ENCODE assay signal across 29 cellular contexts in the genomic region with DNA sequence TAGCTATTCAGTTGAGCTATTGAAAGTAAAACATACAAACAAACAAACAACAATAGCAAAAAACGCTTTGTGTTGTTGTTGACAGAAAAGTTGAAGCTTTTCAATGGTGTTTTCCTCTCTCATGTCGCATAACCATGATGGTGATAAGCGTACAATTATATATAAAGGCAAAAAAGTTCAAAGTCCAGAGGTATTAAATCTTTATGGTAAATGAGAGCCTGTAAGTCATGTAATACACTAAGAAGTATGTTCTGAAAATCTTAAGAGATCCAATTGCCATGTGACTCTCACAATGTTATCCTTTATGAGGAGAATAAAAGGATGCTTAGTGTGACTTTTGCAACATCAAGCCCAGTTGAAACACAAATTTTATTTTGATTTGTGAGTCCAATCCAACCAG.
"Had no signal": no experiment of that assay in that cellular context is flagged by ENCODE, and none has a peak within 500 bp of the region (broad histone marks: within the 10 kb centered on the region; RNA-seq: fewer than 3 reads in every experiment).

No MANE protein-coding gene starts in this region.

- H3K4me3 Mint-ChIP-seq: activated CD4-positive, alpha-beta memory T cell treated with anti-CD3 and anti-CD28 coated beads, Interleukin-2, amount 10 ng/mL, durations not matched to agents 7 days and 5 days; activated CD8-positive, alpha-beta memory T cell treated with anti-CD3 and anti-CD28 coated beads, Interleukin-2, amount 10 ng/mL, durations not matched to agents 7 days and 5 days; activated naive CD4-positive, alpha-beta T cell treated with anti-CD3 and anti-CD28 coated beads, Interleukin-2, amount 10 ng/mL, durations not matched to agents 7 days and 5 days; activated naive CD8-positive, alpha-beta T cell; activated naive CD8-positive, alpha-beta T cell treated with anti-CD3 and anti-CD28 coated beads, Interleukin-2, amount 50 U/mL, for 24 hours had no signal

- H3K9me3 Mint-ChIP-seq: activated CD4-positive, alpha-beta memory T cell treated with anti-CD3 and anti-CD28 coated beads, Interleukin-2, amount 10 ng/mL, durations not matched to agents 7 days and 5 days; activated naive CD4-positive, alpha-beta T cell treated with anti-CD3 and anti-CD28 coated beads, Interleukin-2, amount 10 ng/mL, durations not matched to agents 7 days and 5 days; activated naive CD8-positive, alpha-beta T cell treated with anti-CD3 and anti-CD28 coated beads, Interleukin-2, amount 50 U/mL, for 24 hours had no signal

- H3K4me3 ChIP-seq: cardiac muscle cell had no signal

- H3K36me3 Mint-ChIP-seq: activated CD8-positive, alpha-beta memory T cell treated with anti-CD3 and anti-CD28 coated beads, Interleukin-2, amount 10 ng/mL, durations not matched to agents 7 days and 5 days; activated naive CD4-positive, alpha-beta T cell treated with anti-CD3 and anti-CD28 coated beads, Interleukin-2, amount 10 ng/mL, durations not matched to agents 7 days and 5 days; activated naive CD8-positive, alpha-beta T cell had no signal

- H3K36me3 ChIP-seq: cardiac muscle cell, WERI-Rb-1 had no signal

- DNase-seq: activated CD4-positive, alpha-beta memory T cell treated with anti-CD3 and anti-CD28 coated beads, Interleukin-2, amount 10 ng/mL, durations not matched to agents 7 days and 5 days; activated CD4-positive, alpha-beta T cell treated with anti-CD3 and anti-CD28 coated beads for 1 hour; activated CD4-positive, alpha-beta T cell treated with anti-CD3 and anti-CD28 coated beads for 48 hours; activated CD4-positive, CD25-positive, alpha-beta regulatory T cell; activated CD8-positive, alpha-beta memory T cell treated with anti-CD3 and anti-CD28 coated beads for 24 hours; activated CD8-positive, alpha-beta memory T cell treated with anti-CD3 and anti-CD28 coated beads, Interleukin-2, amount 10 ng/mL, durations not matched to agents 7 days and 5 days; activated CD8-positive, alpha-beta memory T cell treated with anti-CD3 and anti-CD28 coated beads, Interleukin-2, amount 50 U/mL, for 48 hours; activated effector memory CD4-positive, alpha-beta T cell treated with Interleukin-2 at 50 U/mL for 16 hours; activated naive CD4-positive, alpha-beta T cell treated with anti-CD3 and anti-CD28 coated beads, Interleukin-2, amount 10 ng/mL, durations not matched to agents 7 days and 5 days; activated naive CD8-positive, alpha-beta T cell treated with anti-CD3 and anti-CD28 coated beads, Interleukin-2, amount 50 U/mL, for 24 hours; activated T-cell treated with anti-CD3 and anti-CD28 coated beads, Interleukin-2, amount 50 U/mL, for 48 hours; Karpas-422; KBM-7; NCI-H1105; NCI-H1436; NCI-H1694; NCI-H2029; NCI-H345; NCI-H510A; NCI-H748 treated with DMSO at 0.1 percent for 48 hours; NK-92 treated with Interleukin-12 subunit alpha and Interleukin-12 subunit beta, amount 100 ng/mL, for 24 hours; Right ventricle myocardium superior; SW 1271; T-helper 1 cell; T-helper 2 cell; T-helper 9 cell; WERI-Rb-1 had no signal

- H3K27ac ChIP-seq: cardiac muscle cell, WERI-Rb-1 had no signal

- H3K27me3 Mint-ChIP-seq: activated CD4-positive, alpha-beta memory T cell treated with anti-CD3 and anti-CD28 coated beads, Interleukin-2, amount 10 ng/mL, durations not matched to agents 7 days and 5 days; activated CD8-positive, alpha-beta memory T cell treated with anti-CD3 and anti-CD28 coated beads, Interleukin-2, amount 10 ng/mL, durations not matched to agents 7 days and 5 days; activated naive CD4-positive, alpha-beta T cell treated with anti-CD3 and anti-CD28 coated beads, Interleukin-2, amount 10 ng/mL, durations not matched to agents 7 days and 5 days; activated naive CD8-positive, alpha-beta T cell; activated naive CD8-positive, alpha-beta T cell treated with anti-CD3 and anti-CD28 coated beads, Interleukin-2, amount 50 U/mL, for 24 hours had no signal

- H3K27me3 ChIP-seq: cardiac muscle cell had no signal

- H3K27ac Mint-ChIP-seq: activated CD4-positive, alpha-beta memory T cell treated with anti-CD3 and anti-CD28 coated beads, Interleukin-2, amount 10 ng/mL, durations not matched to agents 7 days and 5 days; activated CD8-positive, alpha-beta memory T cell treated with anti-CD3 and anti-CD28 coated beads, Interleukin-2, amount 10 ng/mL, durations not matched to agents 7 days and 5 days; activated naive CD4-positive, alpha-beta T cell treated with anti-CD3 and anti-CD28 coated beads, Interleukin-2, amount 10 ng/mL, durations not matched to agents 7 days and 5 days; activated naive CD8-positive, alpha-beta T cell; activated naive CD8-positive, alpha-beta T cell treated with anti-CD3 and anti-CD28 coated beads, Interleukin-2, amount 50 U/mL, for 24 hours had no signal

- H3K4me1 Mint-ChIP-seq: activated CD4-positive, alpha-beta memory T cell treated with anti-CD3 and anti-CD28 coated beads, Interleukin-2, amount 10 ng/mL, durations not matched to agents 7 days and 5 days; activated CD8-positive, alpha-beta memory T cell treated with anti-CD3 and anti-CD28 coated beads, Interleukin-2, amount 10 ng/mL, durations not matched to agents 7 days and 5 days; activated naive CD4-positive, alpha-beta T cell treated with anti-CD3 and anti-CD28 coated beads, Interleukin-2, amount 10 ng/mL, durations not matched to agents 7 days and 5 days; activated naive CD8-positive, alpha-beta T cell treated with anti-CD3 and anti-CD28 coated beads, Interleukin-2, amount 50 U/mL, for 24 hours had no signal

- ATAC-seq: activated CD8-positive, alpha-beta memory T cell treated with anti-CD3 and anti-CD28 coated beads, Interleukin-2, amount 10 ng/mL, durations not matched to agents 7 days and 5 days; activated naive CD8-positive, alpha-beta T cell treated with anti-CD3 and anti-CD28 coated beads, Interleukin-2, amount 50 U/mL, for 24 hours had no signal
